24 cellular contexts compared by ENCODE assay signal in genomic region chr15:62431391-62431790, GRCh38. TPM values are rescaled to one million over a fixed set of nuclear protein-coding genes. Genes with fewer than 3 reads are reported as not detected.
DNase-seq lines count a peak whose midpoint lies in the region; ATAC-seq and TF ChIP-seq lines count a peak whose summit lies in the region.
"Had no signal": no experiment of that assay in that cellular context is flagged by ENCODE, and none has a peak within 500 bp of the region (broad histone marks: within the 10 kb centered on the region; RNA-seq: fewer than 3 reads in every experiment).

No MANE protein-coding gene starts in this region.

- H3K9me3 Mint-ChIP-seq in WTC11: peaks cover 8% of the 10 kb centered on the region
- H3K9me3 Mint-ChIP-seq in activated naive CD4-positive, alpha-beta T cell treated with anti-CD3 and anti-CD28 coated beads, Interleukin-2, amount 10 ng/mL, durations not matched to agents 7 days and 5 days: no peaks in the 10 kb centered on the region
- H3K9me3 Mint-ChIP-seq: CD8-positive, alpha-beta memory T cell had no signal

- no peak for TF ChIP-seq CTCF in WTC11 (IDR thresholded peaks at IDR 0.05)
- no peak for TF ChIP-seq CTCF in upper lobe of right lung (IDR thresholded peaks at IDR 0.05)

- H3K9ac ChIP-seq in muscle layer of colon (ENCODE audit: low read length) (no peak overlapping the region), subcutaneous abdominal adipose tissue (ENCODE audit: low read length in 5 of 5) (no peak overlapping the region)

- H3K36me3 ChIP-seq in muscle layer of colon (ENCODE audit: insufficient read depth, low read length) (no peaks in the 10 kb centered on the region), subcutaneous abdominal adipose tissue (ENCODE audit: control insufficient read depth in 5 of 5, insufficient read depth in 5 of 5, low read length in 5 of 5) (no peaks in the 10 kb centered on the region), upper lobe of right lung (no peaks in the 10 kb centered on the region)
- H3K36me3 ChIP-seq: BE2C had no signal

- intact Hi-C loops in upper lobe of right lung (cut with DNase I): no loop called here

- H3K4me1 Mint-ChIP-seq in WTC11: peaks cover 9% of the 10 kb centered on the region
- no peaks in the 10 kb centered on the region for H3K4me1 Mint-ChIP-seq in activated naive CD4-positive, alpha-beta T cell treated with anti-CD3 and anti-CD28 coated beads, Interleukin-2, amount 10 ng/mL, durations not matched to agents 7 days and 5 days
- H3K4me1 Mint-ChIP-seq: CD14-positive monocyte; CD8-positive, alpha-beta memory T cell had no signal

- H3K27me3 ChIP-seq in muscle layer of colon (ENCODE audit: control insufficient read depth in 1 of 2, insufficient read depth in 2 of 2, low read length in 2 of 2): no peaks in the 10 kb centered on the region
- no peaks in the 10 kb centered on the region for H3K27me3 ChIP-seq in subcutaneous abdominal adipose tissue (ENCODE audit: control insufficient read depth in 5 of 5, insufficient read depth in 4 of 5, low read length in 5 of 5)
- H3K27me3 ChIP-seq in upper lobe of right lung: no peaks in the 10 kb centered on the region
- H3K27me3 ChIP-seq: BE2C had no signal

- no peaks in the 10 kb centered on the region for H3K27me3 Mint-ChIP-seq in WTC11 (ENCODE audit: low read depth)
- H3K27me3 Mint-ChIP-seq in activated naive CD4-positive, alpha-beta T cell treated with anti-CD3 and anti-CD28 coated beads, Interleukin-2, amount 10 ng/mL, durations not matched to agents 7 days and 5 days: no peaks in the 10 kb centered on the region

- POLR2A ChIA-PET in WTC11 (lab: Charles Lee): interaction anchor here (0.7 kb wide), 1 partner anchor 83 kb away, joined by 3 read pairs; no protein-coding TSS in a partner anchor

- H3K4me1 ChIP-seq in muscle layer of colon (ENCODE audit: insufficient read depth, low read length) (peaks cover 36% of the 10 kb centered on the region), subcutaneous abdominal adipose tissue (ENCODE audit: control insufficient read depth in 5 of 5, insufficient read depth in 5 of 5, low read length in 5 of 5) (peaks cover 0 to 33% (median 25%) of the 10 kb centered on the region in 5 donors), upper lobe of right lung (no peaks in the 10 kb centered on the region)

- DNase-seq in WTC11 (ENCODE audit: low spot score) (no peak), upper lobe of right lung (no peak), NCI-H2171 (lab: John Stamatoyannopoulos, UW) (no peak), Ammon's horn (ENCODE audit: low spot score) (no peak), glomerular visceral epithelial cell (ENCODE audit: extremely low spot score) (no peak)
- DNase-seq in activated naive CD4-positive, alpha-beta T cell treated with anti-CD3 and anti-CD28 coated beads, Interleukin-2, amount 10 ng/mL, durations not matched to agents 7 days and 5 days: no peak
- DNase-seq: BE2C; Calu3; CD8-positive, alpha-beta memory T cell; DMS79 treated with DMSO at 0.1 percent for 48 hours; GF-D8; MV-4-11; NCI-H1105; NCI-H1436 treated with DMSO at 0.1 percent for 48 hours; NCI-H187 treated with DMSO at 0.1 percent for 48 hours; NCI-H524 treated with DMSO at 0.1 percent for 48 hours; NCI-H774; SIG-M5 had no signal

- no peak overlapping the region for H3K4me3 ChIP-seq in muscle layer of colon (ENCODE audit: low read depth in 1 of 2, low read length in 2 of 2)
- H3K4me3 ChIP-seq in subcutaneous abdominal adipose tissue (ENCODE audit: low read depth in 1 of 5, low read length in 5 of 5): no peak overlapping the region
- H3K4me3 ChIP-seq in upper lobe of right lung: no peak overlapping the region
- H3K4me3 ChIP-seq: K562 had no signal

- peak overlapping the region; percentile 46 for H3K27ac Mint-ChIP-seq in WTC11
- H3K27ac Mint-ChIP-seq in activated naive CD4-positive, alpha-beta T cell treated with anti-CD3 and anti-CD28 coated beads, Interleukin-2, amount 10 ng/mL, durations not matched to agents 7 days and 5 days: no peak overlapping the region
- H3K27ac Mint-ChIP-seq: CD14-positive monocyte; CD8-positive, alpha-beta memory T cell had no signal

- H3K27ac ChIP-seq in muscle layer of colon (ENCODE audit: low read depth, low read length) (peak overlapping the region; percentile 55), subcutaneous abdominal adipose tissue (ENCODE audit: low read depth, low read length) (peak overlapping the region; percentile 91), upper lobe of right lung (no peak overlapping the region)
- H3K27ac ChIP-seq: HL-60 had no signal

- no peaks in the 10 kb centered on the region for H3K9me3 ChIP-seq in muscle layer of colon (ENCODE audit: low read length)
- no peaks in the 10 kb centered on the region for H3K9me3 ChIP-seq in subcutaneous abdominal adipose tissue (ENCODE audit: control insufficient read depth in 5 of 5, low read length in 5 of 5)
- H3K9me3 ChIP-seq in upper lobe of right lung: no peaks in the 10 kb centered on the region
- H3K9me3 ChIP-seq: BE2C had no signal

- CTCF ChIA-PET in WTC11 (lab: Charles Lee): interaction anchor here (0.9 to 1.3 kb wide), 2 partner anchors 15 to 118 kb away, joined by 3 to 4 read pairs; no protein-coding TSS in a partner anchor
- CTCF ChIA-PET in activated naive CD4-positive, alpha-beta T cell treated with anti-CD3 and anti-CD28 coated beads, Interleukin-2, amount 10 ng/mL, durations not matched to agents 7 days and 5 days (lab: Charles Lee): no interaction called here

- no peak overlapping the region for H3K4me3 Mint-ChIP-seq in WTC11
- no peak overlapping the region for H3K4me3 Mint-ChIP-seq in activated naive CD4-positive, alpha-beta T cell treated with anti-CD3 and anti-CD28 coated beads, Interleukin-2, amount 10 ng/mL, durations not matched to agents 7 days and 5 days
- H3K4me3 Mint-ChIP-seq: CD14-positive monocyte had no signal

- 0 out of 2 replicates have a peak, but pooled peaks cover 5% of the 10 kb centered on the region for H3K36me3 Mint-ChIP-seq in WTC11
- no peaks in the 10 kb centered on the region for H3K36me3 Mint-ChIP-seq in activated naive CD4-positive, alpha-beta T cell treated with anti-CD3 and anti-CD28 coated beads, Interleukin-2, amount 10 ng/mL, durations not matched to agents 7 days and 5 days
- H3K36me3 Mint-ChIP-seq: CD14-positive monocyte; CD8-positive, alpha-beta memory T cell had no signal

- ATAC-seq in WTC11 (no peak), upper lobe of right lung (peak; percentile 26)
- ATAC-seq: HCT116, K562 had no signal

TF ChIP-seq in WTC11, 78 proteins besides CTCF, POLR2A, EP300 and RAD21 (continues in another document):
- no peak for TF ChIP-seq SMAD3 (CRISPR knock-in tag; IDR thresholded peaks at IDR 0.05; ENCODE audit: borderline replicate concordance)
- TF ChIP-seq ELF4 (CRISPR knock-in tag; IDR thresholded peaks at IDR 0.05; ENCODE audit: low read depth): no peak
- TF ChIP-seq PREB (CRISPR knock-in tag; IDR thresholded peaks at IDR 0.05; ENCODE audit: borderline replicate concordance): no peak
- TF ChIP-seq, protein P1, sequence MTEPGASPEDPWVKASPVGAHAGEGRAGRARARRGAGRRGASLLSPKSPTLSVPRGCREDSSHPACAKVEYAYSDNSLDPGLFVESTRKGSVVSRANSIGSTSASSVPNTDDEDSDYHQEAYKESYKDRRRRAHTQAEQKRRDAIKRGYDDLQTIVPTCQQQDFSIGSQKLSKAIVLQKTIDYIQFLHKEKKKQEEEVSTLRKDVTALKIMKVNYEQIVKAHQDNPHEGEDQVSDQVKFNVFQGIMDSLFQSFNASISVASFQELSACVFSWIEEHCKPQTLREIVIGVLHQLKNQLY (CRISPR knock-in tag; IDR thresholded peaks at IDR 0.05): no peak
- TF ChIP-seq ZNF138 (CRISPR knock-in tag; conservative IDR thresholded peaks at IDR 0.05): no peak
- TF ChIP-seq PRRX2 (CRISPR knock-in tag; IDR thresholded peaks at IDR 0.05): no peak
- TF ChIP-seq E2F1 (CRISPR knock-in tag; IDR thresholded peaks at IDR 0.05): no peak
- TF ChIP-seq HMGXB4 (CRISPR knock-in tag; IDR thresholded peaks at IDR 0.05): no peak
- TF ChIP-seq GRHL2 (CRISPR knock-in tag; IDR thresholded peaks at IDR 0.05; ENCODE audit: insufficient replicate concordance, severe bottlenecking): no peak
- TF ChIP-seq OVOL2 (CRISPR knock-in tag; IDR thresholded peaks at IDR 0.05; ENCODE audit: borderline replicate concordance): no peak
- no peak for TF ChIP-seq TCF7 (CRISPR knock-in tag; IDR thresholded peaks at IDR 0.05; ENCODE audit: low read depth)

RNA-seq across cellular contexts. Expression of gene TLN2, which starts 41.0 kb away (rescaled TPM):
- total RNA-seq in WTC11 (2021) (25.0 to 30.5 TPM (median 25.9 TPM) in 3 replicates), upper lobe of right lung (9.3 TPM)
